ENCODE assay signal across 1 cellular context in genomic region chr16:82082543-82083244, GRCh38.
TF ChIP-seq lines count a peak whose summit lies in the region.

No MANE protein-coding gene starts in this region.

TF ChIP-seq in HepG2, 621 proteins besides CTCF, POLR2A, EP300 and RAD21 (continued from another document and continues in another):
- TF ChIP-seq ZBTB49 (CRISPR knock-in tag; IDR thresholded peaks at IDR 0.05; ENCODE audit: borderline replicate concordance) (no peak), ZNF773 (CRISPR knock-in tag; IDR thresholded peaks at IDR 0.05; ENCODE audit: borderline replicate concordance) (no peak), THYN1 (CRISPR knock-in tag; IDR thresholded peaks at IDR 0.05; ENCODE audit: borderline replicate concordance, low read depth) (no peak), ZNF101 (CRISPR knock-in tag; IDR thresholded peaks at IDR 0.05; ENCODE audit: borderline replicate concordance, low read depth) (no peak), ZNF569 (CRISPR knock-in tag; IDR thresholded peaks at IDR 0.05; ENCODE audit: borderline replicate concordance) (no peak), ZFP1 (CRISPR knock-in tag; IDR thresholded peaks at IDR 0.05) (peak; percentile 95), ZNF678 (CRISPR knock-in tag; IDR thresholded peaks at IDR 0.05) (no peak), E2F1 (CRISPR knock-in tag; IDR thresholded peaks at IDR 0.05) (no peak), ZNF564 (CRISPR knock-in tag; IDR thresholded peaks at IDR 0.05) (no peak), HDAC6 (IDR thresholded peaks at IDR 0.05; ENCODE audit: low read depth, low read length) (no peak), HES4 (CRISPR knock-in tag; IDR thresholded peaks at IDR 0.05; ENCODE audit: borderline replicate concordance) (no peak), MNT (IDR thresholded peaks at IDR 0.05) (no peak), NCOA2 (CRISPR knock-in tag; IDR thresholded peaks at IDR 0.05) (peak; percentile 92), NCOA5 (CRISPR knock-in tag; IDR thresholded peaks at IDR 0.05) (no peak), KMT2B (CRISPR knock-in tag; IDR thresholded peaks at IDR 0.05) (no peak), SMAD3 (CRISPR knock-in tag; IDR thresholded peaks at IDR 0.05) (peak; percentile 91), ZBTB34 (CRISPR knock-in tag; IDR thresholded peaks at IDR 0.05) (peak; percentile 72), ZNF143 (CRISPR knock-in tag; IDR thresholded peaks at IDR 0.05) (no peak), MED1 (CRISPR knock-in tag; IDR thresholded peaks at IDR 0.05) (peak; percentile 93), NONO (IDR thresholded peaks at IDR 0.05) (no peak), NONO (CRISPR knock-in tag; conservative IDR thresholded peaks at IDR 0.05) (peak; percentile 30; the same call in 1 of the 2 replicates), ZNF484 (CRISPR knock-in tag; IDR thresholded peaks at IDR 0.05; ENCODE audit: borderline replicate concordance, low read depth) (no peak), DDIT3 (CRISPR knock-in tag; IDR thresholded peaks at IDR 0.05) (no peak), KDM5B (CRISPR knock-in tag; IDR thresholded peaks at IDR 0.05; ENCODE audit: borderline replicate concordance) (no peak), SP4 (CRISPR knock-in tag; IDR thresholded peaks at IDR 0.05) (no peak), NFE2 (CRISPR knock-in tag; IDR thresholded peaks at IDR 0.05) (no peak), ZNF788 (CRISPR knock-in tag; IDR thresholded peaks at IDR 0.05; ENCODE audit: borderline replicate concordance) (0 out of 2 replicates have a peak, but pooled peaks have one; percentile 44), DZIP1 (CRISPR knock-in tag; IDR thresholded peaks at IDR 0.05) (no peak), FOXJ3 (CRISPR knock-in tag; IDR thresholded peaks at IDR 0.05; ENCODE audit: borderline replicate concordance) (no peak; the same call in 1 of the 2 replicates), TARDBP (CRISPR knock-in tag; IDR thresholded peaks at IDR 0.05) (peak; percentile 91), ZNF572 (CRISPR knock-in tag; IDR thresholded peaks at IDR 0.05) (no peak), ZZZ3 (CRISPR knock-in tag; IDR thresholded peaks at IDR 0.05; ENCODE audit: borderline replicate concordance) (no peak), ZNF558 (CRISPR knock-in tag; IDR thresholded peaks at IDR 0.05; ENCODE audit: borderline replicate concordance) (no peak; the same call in 1 of the 2 replicates), ZNF121 (CRISPR knock-in tag; IDR thresholded peaks at IDR 0.05) (no peak), SNRNP70 (IDR thresholded peaks at IDR 0.05; ENCODE audit: low read depth, low read length) (no peak), STAT5B (CRISPR knock-in tag; IDR thresholded peaks at IDR 0.05) (no peak), ZNF383 (CRISPR knock-in tag; IDR thresholded peaks at IDR 0.05; ENCODE audit: borderline replicate concordance) (no peak), ZNF674 (CRISPR knock-in tag; IDR thresholded peaks at IDR 0.05; ENCODE audit: low read depth) (no peak), ZNF280B (CRISPR knock-in tag; IDR thresholded peaks at IDR 0.05; ENCODE audit: borderline replicate concordance) (no peak), ZNF713 (CRISPR knock-in tag; IDR thresholded peaks at IDR 0.05) (no peak), ZNF468 (CRISPR knock-in tag; IDR thresholded peaks at IDR 0.05) (no peak), AGO1 (IDR thresholded peaks at IDR 0.05; ENCODE audit: low read depth, low read length, poor library complexity, severe bottlenecking) (no peak), ATF6 (CRISPR knock-in tag; conservative IDR thresholded peaks at IDR 0.05) (peak; percentile 82; the same call in 1 of the 2 replicates), ZNF30 (CRISPR knock-in tag; IDR thresholded peaks at IDR 0.05) (no peak), TOPORS (CRISPR knock-in tag; IDR thresholded peaks at IDR 0.05) (no peak), THAP11 (CRISPR knock-in tag; IDR thresholded peaks at IDR 0.05) (peak; percentile 73), MEIS1 (CRISPR knock-in tag; IDR thresholded peaks at IDR 0.05; ENCODE audit: borderline replicate concordance) (no peak; the same call in 1 of the 2 replicates), PAWR (CRISPR knock-in tag; IDR thresholded peaks at IDR 0.05; ENCODE audit: borderline replicate concordance) (no peak), ZNF362 (CRISPR knock-in tag; IDR thresholded peaks at IDR 0.05; ENCODE audit: borderline replicate concordance) (peak; percentile 39; the same call in 1 of the 2 replicates), ATF7-NPFF (CRISPR knock-in tag; IDR thresholded peaks at IDR 0.05; ENCODE audit: low read depth) (no peak), TEAD3 (CRISPR knock-in tag; optimal IDR thresholded peaks at IDR 0.05; ENCODE audit: borderline replicate concordance) (peak; percentile 92)
